In the genomic region with DNA sequence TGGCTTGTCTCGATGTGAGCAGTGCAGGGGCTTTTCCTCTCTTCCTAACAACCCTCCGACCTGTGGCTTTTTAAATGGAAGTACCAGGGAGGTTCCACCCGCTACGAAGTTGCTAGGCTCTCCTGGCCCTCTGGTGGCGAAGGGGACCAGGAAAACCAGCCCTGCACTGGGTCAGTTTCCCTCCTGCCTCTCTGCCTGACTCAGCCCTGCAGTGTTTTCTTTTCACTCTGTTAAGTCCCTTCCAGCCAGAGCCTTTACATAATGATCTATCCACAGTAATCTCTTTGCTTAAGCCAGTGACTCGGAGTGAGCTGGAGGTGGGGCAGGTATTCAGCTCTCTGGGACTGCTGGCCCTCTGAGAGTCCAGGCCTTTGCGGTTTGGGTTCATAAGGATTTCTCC, we compare ENCODE assay signal across 18 cellular contexts.
DNase-seq lines count a peak whose midpoint lies in the region; ATAC-seq, FAIRE-seq and TF ChIP-seq lines count a peak whose summit lies in the region.
"Had no signal": no experiment of that assay in that cellular context is flagged by ENCODE, and none has a peak within 500 bp of the region (broad histone marks: within the 10 kb centered on the region; RNA-seq: fewer than 3 reads in every experiment).

No MANE protein-coding gene starts in this region.

- H3K79me2 ChIP-seq in hepatocyte: no peaks in the 10 kb centered on the region

- peak; percentile 27 for TF ChIP-seq CTCF in hepatocyte (IDR thresholded peaks at IDR 0.05; ENCODE audit: poor library complexity)

- no peak overlapping the region for H2AFZ ChIP-seq in hepatocyte

- H3K9ac ChIP-seq in NT2/D1 (ENCODE audit: insufficient read length, low read depth): peak overlapping the region; percentile 24
- H3K9ac ChIP-seq: BLaER1 had no signal

- H3K9me3 ChIP-seq in NT2/D1 (ENCODE audit: insufficient read depth, low read length): no peaks in the 10 kb centered on the region
- H3K9me3 ChIP-seq in hepatocyte (ENCODE audit: low read depth): no peaks in the 10 kb centered on the region
- H3K9me3 ChIP-seq: BLaER1, Peyer's patch had no signal

- peak; percentile 3 for DNase-seq in DMS53 (lab: John Stamatoyannopoulos, UW)
- DNase-seq in DMS53 treated with DMSO at 0.1 percent for 48 hours (lab: John Stamatoyannopoulos, UW; ENCODE audit: unreplicated experiment): no peak
- DNase-seq in NT2/D1 (ENCODE audit: low read depth, low spot score): peak; percentile 69
- DNase-seq in hepatocyte (ENCODE audit: low spot score): peak; percentile 46
- DNase-seq in urothelium cell line (ENCODE audit: low spot score): peak; percentile 36
- no peak for DNase-seq in T-helper 1 cell
- no peak for DNase-seq in GM19238 (ENCODE audit: insufficient read length, low spot score)
- DNase-seq: activated CD4-positive, alpha-beta memory T cell treated with anti-CD3 and anti-CD28 coated beads, Interleukin-2, amount 10 ng/mL, durations not matched to agents 7 days and 5 days; activated naive CD8-positive, alpha-beta T cell treated with anti-CD3 and anti-CD28 coated beads, Interleukin-2, amount 10 ng/mL, durations not matched to agents 7 days and 5 days; immature natural killer cell; NCI-H1092; NCI-H2107; NCI-H526; Peyer's patch; SW 1271 had no signal

- no peaks in the 10 kb centered on the region for H4K20me1 ChIP-seq in hepatocyte (ENCODE audit: insufficient read depth, poor library complexity, severe bottlenecking)
- H4K20me1 ChIP-seq: BLaER1 had no signal

- peak; percentile 5 for FAIRE-seq in urothelium cell line (lab: Jason Lieb, UNC)

- no peak overlapping the region for H3K4me2 ChIP-seq in hepatocyte
- H3K4me2 ChIP-seq: BLaER1 had no signal

- no peak for ATAC-seq in HG02981 (IDR thresholded peaks at IDR 0.05; ENCODE audit: unreplicated experiment)

- no peaks in the 10 kb centered on the region for H3K36me3 ChIP-seq in NT2/D1 (ENCODE audit: insufficient read depth, insufficient read length, low read length)
- no peaks in the 10 kb centered on the region for H3K36me3 ChIP-seq in hepatocyte (replicated peaks; ENCODE audit: insufficient read depth, low read depth)
- H3K36me3 ChIP-seq: BLaER1, Peyer's patch had no signal

- WGBS in hepatocyte (ENCODE audit: low lambda C conversion rate, missing lambda C conversion rate): 24% methylated on average over 7 of the region's 7 CpGs

- H3K4me3 ChIP-seq in NT2/D1 (ENCODE audit: insufficient read length, low read depth) (no peak overlapping the region), hepatocyte (no peak overlapping the region)
- H3K4me3 ChIP-seq: BLaER1, Peyer's patch had no signal

- no peak overlapping the region for H3K27ac ChIP-seq in hepatocyte
- H3K27ac ChIP-seq: 22Rv1, BLaER1, Peyer's patch had no signal

- H3K27me3 ChIP-seq in NT2/D1 (ENCODE audit: insufficient read depth, insufficient read length) (no peaks in the 10 kb centered on the region), hepatocyte (no peaks in the 10 kb centered on the region)
- H3K27me3 ChIP-seq: BLaER1, Peyer's patch had no signal

- H3K4me1 ChIP-seq in NT2/D1 (ENCODE audit: insufficient read depth, insufficient read length) (peaks cover 5% of the 10 kb centered on the region), hepatocyte (ENCODE audit: insufficient read depth) (no peaks in the 10 kb centered on the region)
- H3K4me1 ChIP-seq: BLaER1, Peyer's patch had no signal

- no peaks in the 10 kb centered on the region for H3K9me2 ChIP-seq in hepatocyte (replicated peaks; ENCODE audit: insufficient read depth)

Comparison
In these comparisons a context has a peak if more than half of its experiments do, and no peak if none do; other contexts are left out.
1. DNase-seq: peak in DMS53 (single experiment), NT2/D1 (single experiment), hepatocyte (single experiment) and urothelium cell line (single experiment); none in DMS53 treated with DMSO at 0.1 percent for 48 hours (single experiment), T-helper 1 cell (0 of 5) and GM19238 (single experiment).